ENCODE assay signal across 1 cellular context in the genomic region with DNA sequence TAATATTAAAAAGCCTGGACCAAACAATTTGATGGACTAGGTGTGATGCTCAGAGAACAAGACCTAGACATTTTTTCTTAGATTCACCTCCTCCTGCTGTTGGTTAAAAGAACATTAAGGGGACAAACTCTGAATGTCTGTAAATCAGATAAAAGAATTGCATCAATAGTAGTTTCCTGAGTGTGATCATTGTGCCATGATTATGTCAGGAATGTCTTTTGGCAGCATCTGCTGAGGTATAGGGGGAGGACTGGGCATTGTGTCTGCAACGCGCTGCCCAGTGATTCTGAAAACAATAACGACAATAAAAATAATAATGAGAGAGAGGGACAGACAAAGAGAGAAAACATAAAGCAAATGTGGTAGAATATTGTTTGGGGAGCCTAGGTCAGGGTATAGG.
TF ChIP-seq lines count a peak whose summit lies in the region.

No MANE protein-coding gene starts in this region.

TF ChIP-seq in H1, 55 proteins besides CTCF, POLR2A, EP300 and RAD21:
- no peak for TF ChIP-seq NRF1 (IDR thresholded peaks at IDR 0.05; ENCODE audit: low read depth, low read length)
- TF ChIP-seq POU5F1 (IDR thresholded peaks at IDR 0.05; ENCODE audit: low read depth, low read length): no peak
- TF ChIP-seq ATF2 (IDR thresholded peaks at IDR 0.05; ENCODE audit: low read length): no peak
- no peak for TF ChIP-seq SP4 (IDR thresholded peaks at IDR 0.05; ENCODE audit: low read length)
- TF ChIP-seq CHD1 (IDR thresholded peaks at IDR 0.05; ENCODE audit: low read depth, low read length): no peak
- no peak for TF ChIP-seq CBX8 (IDR thresholded peaks at IDR 0.05; ENCODE audit: borderline replicate concordance, low read depth, low read length)
- TF ChIP-seq SIRT6 (IDR thresholded peaks at IDR 0.05; ENCODE audit: low read length): no peak
- TF ChIP-seq, protein P1, sequence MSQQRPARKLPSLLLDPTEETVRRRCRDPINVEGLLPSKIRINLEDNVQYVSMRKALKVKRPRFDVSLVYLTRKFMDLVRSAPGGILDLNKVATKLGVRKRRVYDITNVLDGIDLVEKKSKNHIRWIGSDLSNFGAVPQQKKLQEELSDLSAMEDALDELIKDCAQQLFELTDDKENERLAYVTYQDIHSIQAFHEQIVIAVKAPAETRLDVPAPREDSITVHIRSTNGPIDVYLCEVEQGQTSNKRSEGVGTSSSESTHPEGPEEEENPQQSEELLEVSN (IDR thresholded peaks at IDR 0.05): no peak
- no peak for TF ChIP-seq GTF2F1 (IDR thresholded peaks at IDR 0.05; ENCODE audit: borderline replicate concordance, low read depth, low read length)
- TF ChIP-seq SIX5 (IDR thresholded peaks at IDR 0.05; ENCODE audit: low read depth, low read length): no peak
- TF ChIP-seq BACH1 (IDR thresholded peaks at IDR 0.05; ENCODE audit: low read length): no peak
- no peak for TF ChIP-seq TBP (IDR thresholded peaks at IDR 0.05; ENCODE audit: low read depth, low read length)
